1 cellular context compared by ENCODE assay signal in genomic region chr6:147202516-147203310, GRCh38.
TF ChIP-seq lines count a peak whose summit lies in the region.

No MANE protein-coding gene starts in this region.

TF ChIP-seq in K562, 482 proteins besides CTCF, POLR2A, EP300 and RAD21 (continued from another document and continues in another):
- TF ChIP-seq ARID4B (CRISPR knock-in tag; IDR thresholded peaks at IDR 0.05) (0 out of 2 replicates have a peak, but pooled peaks have one; percentile 28), ZFPM2 (CRISPR knock-in tag; IDR thresholded peaks at IDR 0.05) (no peak), TAF7 (tag; IDR thresholded peaks at IDR 0.05) (peak; percentile 86), RBM22 (IDR thresholded peaks at IDR 0.05; ENCODE audit: low read depth, low read length, poor library complexity, severe bottlenecking) (peak; percentile 82), GABPB1 (CRISPR knock-in tag; IDR thresholded peaks at IDR 0.05) (no peak), CEBPZ (IDR thresholded peaks at IDR 0.05; ENCODE audit: borderline replicate concordance, low read depth, low read length) (no peak), ZC3H11A (IDR thresholded peaks at IDR 0.05; ENCODE audit: low read depth, low read length) (peak; percentile 69; the same call in 1 of the 2 replicates), ZNF165 (CRISPR knock-in tag; IDR thresholded peaks at IDR 0.05; ENCODE audit: borderline replicate concordance) (no peak), ZNF277 (CRISPR knock-in tag; IDR thresholded peaks at IDR 0.05; ENCODE audit: borderline replicate concordance) (no peak), FOXP4 (CRISPR knock-in tag; IDR thresholded peaks at IDR 0.05; ENCODE audit: borderline replicate concordance) (no peak), KDM5B (IDR thresholded peaks at IDR 0.05; ENCODE audit: insufficient replicate concordance, low read depth, low read length) (peak; percentile 98), ZBTB8A (IDR thresholded peaks at IDR 0.05; ENCODE audit: partially characterized antibody) (no peak), CTCFL (IDR thresholded peaks at IDR 0.05; ENCODE audit: borderline replicate concordance, insufficient read depth, low read depth, low read length, poor library complexity, severe bottlenecking) (no peak), ZNF740 (CRISPR knock-in tag; IDR thresholded peaks at IDR 0.05) (no peak), ZNF740 (tag; IDR thresholded peaks at IDR 0.05) (no peak), NR0B1 (IDR thresholded peaks at IDR 0.05; ENCODE audit: partially characterized antibody) (no peak), ETV1 (tag; conservative IDR thresholded peaks at IDR 0.05; ENCODE audit: low read depth) (peak; percentile 33), BCL6 (CRISPR knock-in tag; IDR thresholded peaks at IDR 0.05) (no peak), SMARCB1 (IDR thresholded peaks at IDR 0.05; ENCODE audit: insufficient read length, low read depth) (peak; percentile 71), ZBTB11 (CRISPR knock-in tag; IDR thresholded peaks at IDR 0.05) (no peak), ATF4 (CRISPR knock-in tag; IDR thresholded peaks at IDR 0.05) (no peak; the same call in 1 of the 2 replicates), CBX3 (IDR thresholded peaks at IDR 0.05; ENCODE audit: borderline replicate concordance in 1 of 2, low read length in 2 of 2) (no peak), FOXA1 (IDR thresholded peaks at IDR 0.05; ENCODE audit: borderline replicate concordance) (no peak), TOE1 (IDR thresholded peaks at IDR 0.05; ENCODE audit: borderline replicate concordance) (peak; percentile 65), TOE1 (CRISPR knock-in tag; IDR thresholded peaks at IDR 0.05; ENCODE audit: borderline replicate concordance, low read depth) (0 out of 2 replicates have a peak, but pooled peaks have one; percentile 49), SRSF1 (IDR thresholded peaks at IDR 0.05; ENCODE audit: low read depth, low read length) (no peak), ZNF41 (CRISPR knock-in tag; conservative IDR thresholded peaks at IDR 0.05) (no peak), ZNF146 (CRISPR knock-in tag; IDR thresholded peaks at IDR 0.05; ENCODE audit: unreplicated experiment) (no peak)
